10 cellular contexts compared by ENCODE assay signal in genomic region chr12:75820848-75821578, GRCh38.
A peak's percentile ranks its signal among the peaks of the same experiment; 100 is the strongest.
DNase-seq lines count a peak whose midpoint lies in the region; ATAC-seq and TF ChIP-seq lines count a peak whose summit lies in the region.
"Had no signal": no experiment of that assay in that cellular context is flagged by ENCODE, and none has a peak within 500 bp of the region (broad histone marks: within the 10 kb centered on the region; RNA-seq: fewer than 3 reads in every experiment).

No MANE protein-coding gene starts in this region.

- H3K9me3 ChIP-seq in right cardiac atrium (ENCODE audit: control insufficient read depth, low read length): no peaks in the 10 kb centered on the region
- no peaks in the 10 kb centered on the region for H3K9me3 ChIP-seq in thoracic aorta

- peak; percentile 54 to 72 for ATAC-seq in right cardiac atrium
- peak; percentile 76 for ATAC-seq in thoracic aorta (ENCODE audit: insufficient number of reproducible peaks, low FRiP score, low read depth)

- DNase-seq in HPDE6-E6E7 (ENCODE audit: extremely low spot score) (peak; percentile 73), astrocyte of the hippocampus (ENCODE audit: low read depth, low spot score) (peak; percentile 89), right cardiac atrium (peak; percentile 47 to 72 (median 58)), thoracic aorta (ENCODE audit: low spot score) (peak; percentile 60), NCI-H1930 (lab: John Stamatoyannopoulos, UW) (no peak), kidney tubule cell (ENCODE audit: low spot score) (no peak)
- DNase-seq in activated CD8-positive, alpha-beta memory T cell treated with anti-CD3 and anti-CD28 coated beads, Interleukin-2, amount 50 U/mL, for 4 hours: no peak
- DNase-seq in effector CD8-positive, alpha-beta T cell (lab: John Stamatoyannopoulos, UW): no peak
- DNase-seq: SIG-M5 had no signal

- H3K27me3 ChIP-seq in right cardiac atrium (ENCODE audit: control insufficient read depth, insufficient read depth) (no peaks in the 10 kb centered on the region), thoracic aorta (replicated peaks; ENCODE audit: insufficient read depth) (no peaks in the 10 kb centered on the region)

- peaks cover 6% of the 10 kb centered on the region for H3K4me1 ChIP-seq in right cardiac atrium (ENCODE audit: control insufficient read depth, insufficient read depth, low read length)
- peaks cover 0 to 20% of the 10 kb centered on the region in 2 donors for H3K4me1 ChIP-seq in thoracic aorta (ENCODE audit: control insufficient read depth in 1 of 2, low read depth in 2 of 2)

- intact Hi-C loops in right cardiac atrium (cut with DNase I): no loop called here

- 76% methylated on average over 10 of the region's 10 CpGs for WGBS in right cardiac atrium

- H3K4me3 ChIP-seq in right cardiac atrium (ENCODE audit: low read length): no peak overlapping the region
- peak overlapping the region; percentile 43 for H3K4me3 ChIP-seq in thoracic aorta

- no peaks in the 10 kb centered on the region for H3K36me3 ChIP-seq in thoracic aorta

- H3K27ac ChIP-seq in right cardiac atrium (ENCODE audit: low read length): no peak overlapping the region
- H3K27ac ChIP-seq in thoracic aorta: peak overlapping the region; percentile 28 to 41
- H3K27ac ChIP-seq: HL-60 had no signal

- peak; percentile 20 for TF ChIP-seq CTCF in thoracic aorta (IDR thresholded peaks at IDR 0.05)

Comparison
In these comparisons a context has a peak if more than half of its experiments do, and no peak if none do; other contexts are left out.
1. DNase-seq: peak in HPDE6-E6E7 (single experiment), astrocyte of the hippocampus (single experiment), right cardiac atrium (3 of 3) and thoracic aorta (single experiment); none in NCI-H1930 (0 of 2), activated CD8-positive, alpha-beta memory T cell treated with anti-CD3 and anti-CD28 coated beads, Interleukin-2, amount 50 U/mL, for 4 hours (single experiment), effector CD8-positive, alpha-beta T cell (single experiment) and kidney tubule cell (single experiment).